ENCODE assay signal across 30 cellular contexts in the genomic region with DNA sequence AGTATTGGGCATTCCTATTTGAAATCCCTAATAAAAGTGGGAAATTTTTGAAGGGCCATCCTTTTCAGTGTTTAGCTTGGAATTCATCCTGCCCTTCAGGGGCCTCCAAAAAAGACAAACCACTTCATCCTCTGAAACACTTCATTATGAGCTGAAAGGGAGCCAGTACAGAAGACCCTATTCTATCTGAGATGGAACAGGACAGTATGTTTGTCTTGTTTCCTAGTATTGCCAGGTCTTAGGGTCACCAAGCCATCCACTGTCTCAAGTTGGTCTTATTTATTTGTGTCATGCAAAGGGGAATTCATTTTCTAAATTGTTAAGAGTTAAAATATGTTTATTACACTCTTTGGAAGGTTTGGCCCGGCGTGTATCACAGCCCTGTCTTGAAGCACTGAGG.
"Had no signal": no experiment of that assay in that cellular context is flagged by ENCODE, and none has a peak within 500 bp of the region (broad histone marks: within the 10 kb centered on the region; RNA-seq: fewer than 3 reads in every experiment).

No MANE protein-coding gene starts in this region.

- H3K27me3 Mint-ChIP-seq: naive thymus-derived CD4-positive, alpha-beta T cell; natural killer cell treated with Interleukin-12 subunit alpha and Interleukin-12 subunit beta and Interleukin-15 and Interleukin-18, amount 100 ng/mL, for 72 hours; progenitor cell of endocrine pancreas; stimulated activated naive B cell treated with anti-CD40 and anti-IgM and Interleukin-4, amounts not matched to agents 10 μg/mL and 1 μg/mL and 100 μg/mL, for 72 hours had no signal

- H3K4me1 Mint-ChIP-seq: naive thymus-derived CD4-positive, alpha-beta T cell; neural progenitor cell; stimulated activated naive B cell treated with anti-CD40 and anti-IgM and Interleukin-4, amounts not matched to agents 10 μg/mL and 1 μg/mL and 100 μg/mL, for 72 hours had no signal

- H3K27ac Mint-ChIP-seq: naive thymus-derived CD4-positive, alpha-beta T cell; natural killer cell treated with Interleukin-12 subunit alpha and Interleukin-12 subunit beta and Interleukin-15 and Interleukin-18, amount 100 ng/mL, for 72 hours; neural progenitor cell; stimulated activated naive B cell treated with anti-CD40 and anti-IgM and Interleukin-4, amounts not matched to agents 10 μg/mL and 1 μg/mL and 100 μg/mL, for 72 hours had no signal

- H3K9me3 ChIP-seq: mucosa of descending colon, neutrophil, ovary, right atrium auricular region, right lobe of liver, stomach, testis, thyroid gland, transverse colon, upper lobe of left lung had no signal

- H3K27me3 ChIP-seq: neural progenitor cell, neutrophil, ovary, right atrium auricular region, right lobe of liver, stomach, testis, thyroid gland, transverse colon, upper lobe of left lung had no signal

- ATAC-seq: left cardiac atrium; left lobe of liver; mucosa of descending colon; naive thymus-derived CD4-positive, alpha-beta T cell; natural killer cell treated with Interleukin-12 subunit alpha and Interleukin-12 subunit beta and Interleukin-15 and Interleukin-18, amount 100 ng/mL, for 72 hours; right lobe of liver; stimulated activated naive B cell treated with anti-CD40 and anti-IgM and Interleukin-4, amounts not matched to agents 10 μg/mL and 1 μg/mL and 100 μg/mL, for 72 hours; stimulated activated naive CD8-positive, alpha-beta T cell treated with anti-CD3 and anti-CD28 coated beads, Interleukin-15, Interleukin-2, amounts not matched to agents 100 U/mL and 50 U/mL, for 24 hours had no signal

- H3K27ac ChIP-seq: neural progenitor cell, neutrophil, ovary, right atrium auricular region, right lobe of liver, skin epidermis, stomach, testis, thyroid gland, transverse colon had no signal

- DNase-seq: head of caudate nucleus; hippocampal formation; kidney glomerular epithelial cell; left cardiac atrium; mesendoderm; midbrain; mucosa of descending colon; naive thymus-derived CD4-positive, alpha-beta T cell; occipital lobe; ovary; right lobe of liver; stimulated activated CD4-positive, alpha-beta T cell treated with anti-CD3 and anti-CD28 coated beads, Interleukin-12 subunit alpha, Interleukin-12 subunit beta, amount 100 ng/mL, for 4 hours; stimulated activated CD4-positive, alpha-beta T cell treated with anti-CD3 and anti-CD28 coated beads, Interleukin-15, amount 100 ng/mL, for 24 hours; stimulated activated CD4-positive, alpha-beta T cell treated with anti-CD3 and anti-CD28 coated beads, Interleukin-2, amount 100 ng/mL, for 24 hours; stimulated activated CD4-positive, alpha-beta T cell treated with anti-CD3 and anti-CD28 coated beads, Interleukin-4, amount 100 ng/mL, for 1 hour; stimulated activated naive B cell treated with anti-CD40 and anti-IgM and Interleukin-4, amounts not matched to agents 10 μg/mL and 1 μg/mL and 100 μg/mL, for 72 hours; stimulated activated naive CD8-positive, alpha-beta T cell treated with anti-CD3 and anti-CD28 coated beads, Interleukin-15, Interleukin-2, amounts not matched to agents 100 U/mL and 50 U/mL, for 24 hours; stomach; testis; thyroid gland; transverse colon; upper lobe of left lung had no signal

- H3K36me3 ChIP-seq: neural progenitor cell, neutrophil, ovary, right atrium auricular region, right lobe of liver, stomach, thyroid gland, transverse colon, upper lobe of left lung had no signal

- H3K9me3 Mint-ChIP-seq: neural progenitor cell had no signal

- H3K36me3 Mint-ChIP-seq: neural progenitor cell had no signal

- H3K4me3 Mint-ChIP-seq: naive thymus-derived CD4-positive, alpha-beta T cell; natural killer cell treated with Interleukin-12 subunit alpha and Interleukin-12 subunit beta and Interleukin-15 and Interleukin-18, amount 100 ng/mL, for 72 hours; neural progenitor cell; stimulated activated naive B cell treated with anti-CD40 and anti-IgM and Interleukin-4, amounts not matched to agents 10 μg/mL and 1 μg/mL and 100 μg/mL, for 72 hours had no signal

- H3K4me1 ChIP-seq: right atrium auricular region, right lobe of liver, stomach, testis, thyroid gland, transverse colon, upper lobe of left lung had no signal

- H3K4me3 ChIP-seq: lung, mucosa of descending colon, neural progenitor cell, ovary, right atrium auricular region, right lobe of liver, skin epidermis, stomach, testis, thyroid gland, transverse colon, upper lobe of left lung had no signal
